In genomic region chr15:87369269-87369668, GRCh38 we compare ENCODE assay signal across 13 cellular contexts.
DNase-seq lines count a peak whose midpoint lies in the region; ATAC-seq and TF ChIP-seq lines count a peak whose summit lies in the region.
"Had no signal": no experiment of that assay in that cellular context is flagged by ENCODE, and none has a peak within 500 bp of the region (broad histone marks: within the 10 kb centered on the region; RNA-seq: fewer than 3 reads in every experiment).

No MANE protein-coding gene starts in this region.

- H3K27ac ChIP-seq in osteoblast (ENCODE audit: low read depth, low read length) = peak overlapping the region; percentile 78
- H3K27ac ChIP-seq in stomach = no peak overlapping the region

- DNase-seq in ELR (ENCODE audit: low read depth) (peak; percentile 98), RPMI7951 (ENCODE audit: low read depth) (peak; percentile 98), epithelial cell of proximal tubule (ENCODE audit: low read depth) (peak; percentile 87), osteoblast (ENCODE audit: insufficient read length, low spot score, missing footprints) (no peak), posterior cingulate gyrus (no peak), stomach (no peak)
- DNase-seq: activated CD4-positive, alpha-beta T cell treated with anti-CD3 and anti-CD28 coated beads, Interleukin-2, amount 50 U/mL, for 48 hours; activated naive CD4-positive, alpha-beta T cell treated with anti-CD3 and anti-CD28 coated beads, Interleukin-2, amount 50 U/mL, for 16 hours; Calu3; naive thymus-derived CD4-positive, alpha-beta T cell; NCI-H524 had no signal

- TF ChIP-seq POLR2A in stomach (IDR thresholded peaks at IDR 0.05) = no peak

- H3K4me1 ChIP-seq in osteoblast (ENCODE audit: insufficient read depth, low read length) (peaks cover 38% of the 10 kb centered on the region), stomach (no peaks in the 10 kb centered on the region)

- ATAC-seq in esophagus mucosa (no peak), GM21786 (IDR thresholded peaks at IDR 0.05; ENCODE audit: unreplicated experiment) (no peak)
- ATAC-seq: naive thymus-derived CD4-positive, alpha-beta T cell had no signal

- peak overlapping the region; percentile 23 for H3K4me2 ChIP-seq in osteoblast (ENCODE audit: insufficient read depth, low read length)

- H2AFZ ChIP-seq in osteoblast (ENCODE audit: low read length) = no peak overlapping the region

- H3K36me3 ChIP-seq in osteoblast (ENCODE audit: insufficient read depth, low read length) = no peaks in the 10 kb centered on the region
- H3K36me3 ChIP-seq in stomach = no peaks in the 10 kb centered on the region

- TF ChIP-seq EP300 in stomach (IDR thresholded peaks at IDR 0.05) = no peak

- intact Hi-C loops in posterior cingulate gyrus (cut with DNase I) = no loop called here
- intact Hi-C loops in stomach (cut with DNase I; ENCODE audit: low total_unique reads) = no loop called here

- no peak overlapping the region for H3K4me3 ChIP-seq in epithelial cell of proximal tubule (ENCODE audit: low read depth, low read length)
- H3K4me3 ChIP-seq in osteoblast (ENCODE audit: insufficient read depth, low read length) = no peak overlapping the region
- no peak overlapping the region for H3K4me3 ChIP-seq in stomach

- TF ChIP-seq CTCF in epithelial cell of proximal tubule (conservative IDR thresholded peaks at IDR 0.05; ENCODE audit: low read depth, low read length) (no peak), osteoblast (IDR thresholded peaks at IDR 0.05; ENCODE audit: extremely low read depth, low read depth, low read length) (no peak), stomach (IDR thresholded peaks at IDR 0.05) (no peak)

- H3K9me3 ChIP-seq in osteoblast (ENCODE audit: low read depth, low read length) = no peaks in the 10 kb centered on the region
- peaks cover 0 to 15% (median 10%) of the 10 kb centered on the region in 4 donors for H3K9me3 ChIP-seq in stomach

- H3K79me2 ChIP-seq in osteoblast (ENCODE audit: insufficient read depth, low read length) = no peaks in the 10 kb centered on the region

- H3K27me3 ChIP-seq in osteoblast (ENCODE audit: insufficient read depth, low read length) (no peaks in the 10 kb centered on the region), stomach (no peaks in the 10 kb centered on the region)

- H4K20me1 ChIP-seq in osteoblast (ENCODE audit: insufficient read depth, low read length) = no peaks in the 10 kb centered on the region

Comparison
In these comparisons a context has a peak if more than half of its experiments do, and no peak if none do; other contexts are left out.
1. DNase-seq: peak in ELR (single experiment), RPMI7951 (single experiment) and epithelial cell of proximal tubule (single experiment); none in osteoblast (single experiment), posterior cingulate gyrus (0 of 10) and stomach (single experiment).